ENCODE assay signal across 8 cellular contexts in genomic region chr4:168585168-168586091, GRCh38.
A peak's percentile ranks its signal among the peaks of the same experiment; 100 is the strongest.
DNase-seq lines count a peak whose midpoint lies in the region; ATAC-seq and TF ChIP-seq lines count a peak whose summit lies in the region.

No MANE protein-coding gene starts in this region.

- H3K9me3 ChIP-seq in lower lobe of right lung (no peaks in the 10 kb centered on the region), testis (no peaks in the 10 kb centered on the region)

- H3K4me3 ChIP-seq in lower lobe of right lung (no peak overlapping the region), testis (no peak overlapping the region)

- DNase-seq in NCI-H2029 (lab: John Stamatoyannopoulos, UW), result peak; percentile 25
- DNase-seq in NCI-H2029 treated with DMSO at 0.1 percent for 48 hours (lab: John Stamatoyannopoulos, UW), result no peak
- DNase-seq in HuH-7.5 (ENCODE audit: low spot score), result peak; percentile 33
- peak; percentile 87 for DNase-seq in SK-MEL-5 (ENCODE audit: low read depth, low spot score)
- DNase-seq in ecto neural progenitor cell (ENCODE audit: low spot score), result peak; percentile 80
- DNase-seq in lower lobe of right lung, result peak; percentile 77
- DNase-seq in testis, result peak; percentile 86

- H3K36me3 ChIP-seq in lower lobe of right lung, result no peaks in the 10 kb centered on the region
- no peaks in the 10 kb centered on the region for H3K36me3 ChIP-seq in testis (ENCODE audit: low read depth, missing control alignments)

- no peak for TF ChIP-seq POLR2A in testis (IDR thresholded peaks at IDR 0.05)

- in situ Hi-C loops in SK-MEL-5 (cut with HindIII; ENCODE audit: low pct_unique_long_range_greater_than_20kb, low sequenced_read_pairs), result no loop called here

- WGBS in testis, 2 donors, result 30% methylated on average over 9 of the region's 9 CpGs

- peaks cover 5% of the 10 kb centered on the region for H3K4me1 ChIP-seq in lower lobe of right lung
- no peaks in the 10 kb centered on the region for H3K4me1 ChIP-seq in testis

- intact Hi-C loops in lower lobe of right lung (cut with DNase I) (no loop called here), testis (cut with DNase I; ENCODE audit: low total_unique reads) (loop anchor here (5.0 kb wide), 1 partner anchor 422 kb away; no protein-coding TSS in a partner anchor)

- no peak overlapping the region for H3K27ac ChIP-seq in lower lobe of right lung
- no peak overlapping the region for H3K27ac ChIP-seq in testis

- ATAC-seq in GM21717 (IDR thresholded peaks at IDR 0.05; ENCODE audit: unreplicated experiment), result peak; percentile 85
- ATAC-seq in lower lobe of right lung, result peak; percentile 95

- TF ChIP-seq CTCF in lower lobe of right lung (IDR thresholded peaks at IDR 0.05) (peak; percentile 75), testis (IDR thresholded peaks at IDR 0.05) (peak; percentile 27 to 55 (median 44))

- H3K27me3 ChIP-seq in lower lobe of right lung (ENCODE audit: low read depth) (no peaks in the 10 kb centered on the region), testis (no peaks in the 10 kb centered on the region)
